ENCODE assay signal across 1 cellular context in the genomic region with DNA sequence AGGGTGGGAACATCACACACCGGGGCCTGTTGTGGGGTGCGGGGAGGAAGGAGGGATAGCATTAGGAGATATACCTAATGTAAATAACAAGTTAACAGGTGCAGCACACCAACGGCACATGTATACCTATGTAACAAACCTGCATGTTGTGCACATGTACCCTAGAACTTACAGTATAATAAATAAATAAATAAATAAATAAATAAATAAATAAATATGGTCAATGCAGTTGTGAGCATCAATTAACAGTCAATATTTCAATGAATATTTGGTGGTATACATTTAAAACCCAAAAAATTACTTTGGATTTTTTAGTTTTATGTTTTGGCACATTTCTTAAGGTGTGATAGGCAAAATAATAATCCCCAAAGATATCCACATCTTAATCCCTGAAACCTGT.
TF ChIP-seq lines count a peak whose summit lies in the region.

No MANE protein-coding gene starts in this region.

TF ChIP-seq in HEK293, 187 proteins besides CTCF, POLR2A, EP300 and RAD21 (continued from another document and continues in another):
- TF ChIP-seq, protein P1, sequence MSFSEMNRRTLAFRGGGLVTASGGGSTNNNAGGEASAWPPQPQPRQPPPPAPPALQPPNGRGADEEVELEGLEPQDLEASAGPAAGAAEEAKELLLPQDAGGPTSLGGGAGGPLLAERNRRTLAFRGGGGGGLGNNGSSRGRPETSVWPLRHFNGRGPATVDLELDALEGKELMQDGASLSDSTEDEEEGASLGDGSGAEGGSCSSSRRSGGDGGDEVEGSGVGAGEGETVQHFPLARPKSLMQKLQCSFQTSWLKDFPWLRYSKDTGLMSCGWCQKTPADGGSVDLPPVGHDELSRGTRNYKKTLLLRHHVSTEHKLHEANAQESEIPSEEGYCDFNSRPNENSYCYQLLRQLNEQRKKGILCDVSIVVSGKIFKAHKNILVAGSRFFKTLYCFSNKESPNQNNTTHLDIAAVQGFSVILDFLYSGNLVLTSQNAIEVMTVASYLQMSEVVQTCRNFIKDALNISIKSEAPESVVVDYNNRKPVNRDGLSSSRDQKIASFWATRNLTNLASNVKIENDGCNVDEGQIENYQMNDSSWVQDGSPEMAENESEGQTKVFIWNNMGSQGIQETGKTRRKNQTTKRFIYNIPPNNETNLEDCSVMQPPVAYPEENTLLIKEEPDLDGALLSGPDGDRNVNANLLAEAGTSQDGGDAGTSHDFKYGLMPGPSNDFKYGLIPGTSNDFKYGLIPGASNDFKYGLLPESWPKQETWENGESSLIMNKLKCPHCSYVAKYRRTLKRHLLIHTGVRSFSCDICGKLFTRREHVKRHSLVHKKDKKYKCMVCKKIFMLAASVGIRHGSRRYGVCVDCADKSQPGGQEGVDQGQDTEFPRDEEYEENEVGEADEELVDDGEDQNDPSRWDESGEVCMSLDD (tag by site-specific recombination; IDR thresholded peaks at IDR 0.05), result no peak
- TF ChIP-seq GLIS1 (tag by site-specific recombination; IDR thresholded peaks at IDR 0.05) (no peak), KLF8 (tag by site-specific recombination; IDR thresholded peaks at IDR 0.05) (no peak), ZNF596 (tag by site-specific recombination; IDR thresholded peaks at IDR 0.05) (no peak), KLF10 (tag by site-specific recombination; IDR thresholded peaks at IDR 0.05) (no peak), OVOL3 (tag by site-specific recombination; IDR thresholded peaks at IDR 0.05) (no peak), ZNF223 (tag by site-specific recombination; IDR thresholded peaks at IDR 0.05) (0 out of 2 replicates have a peak, but pooled peaks have one; percentile 29), ZNF473 (tag by site-specific recombination; IDR thresholded peaks at IDR 0.05) (no peak), MZF1 (tag by site-specific recombination; IDR thresholded peaks at IDR 0.05; ENCODE audit: borderline replicate concordance) (peak; percentile 41; the same call in 1 of the 2 replicates), ZFHX2 (tag by site-specific recombination; conservative IDR thresholded peaks at IDR 0.05) (no peak), GLI2 (tag by site-specific recombination; IDR thresholded peaks at IDR 0.05; ENCODE audit: borderline replicate concordance, low read depth) (peak; percentile 48; the same call in 1 of the 2 replicates), TRIM28 (IDR thresholded peaks at IDR 0.05; ENCODE audit: borderline replicate concordance, low read length) (no peak), ZNF146 (tag by site-specific recombination; IDR thresholded peaks at IDR 0.05) (no peak), ZXDB (tag by site-specific recombination; IDR thresholded peaks at IDR 0.05) (peak; percentile 66), ZNF423 (tag by site-specific recombination; IDR thresholded peaks at IDR 0.05) (no peak), SP7 (tag by site-specific recombination; IDR thresholded peaks at IDR 0.05) (no peak), GLIS2 (tag by site-specific recombination; IDR thresholded peaks at IDR 0.05) (no peak), ZNF843 (tag by site-specific recombination; IDR thresholded peaks at IDR 0.05) (no peak), ZNF302 (tag by site-specific recombination; IDR thresholded peaks at IDR 0.05; ENCODE audit: low read depth) (no peak), ZNF76 (tag by site-specific recombination; IDR thresholded peaks at IDR 0.05; ENCODE audit: borderline replicate concordance, low read depth) (no peak), ZNF623 (tag by site-specific recombination; IDR thresholded peaks at IDR 0.05) (peak; percentile 77), ZBTB7A (tag by site-specific recombination; IDR thresholded peaks at IDR 0.05; ENCODE audit: low read depth) (no peak), SP2 (tag by site-specific recombination; IDR thresholded peaks at IDR 0.05) (no peak), ZNF16 (tag by site-specific recombination; IDR thresholded peaks at IDR 0.05; ENCODE audit: low read depth) (no peak), ZNF571 (tag by site-specific recombination; IDR thresholded peaks at IDR 0.05) (no peak), ZNF341 (tag by site-specific recombination; IDR thresholded peaks at IDR 0.05; ENCODE audit: low read depth) (peak; percentile 29; the same call in 1 of the 2 replicates), ZNF266 (tag by site-specific recombination; IDR thresholded peaks at IDR 0.05; ENCODE audit: low read depth) (peak; percentile 88), ZNF768 (tag by site-specific recombination; IDR thresholded peaks at IDR 0.05) (no peak), ZNF501 (tag by site-specific recombination; IDR thresholded peaks at IDR 0.05) (no peak), ZNF830 (tag by site-specific recombination; IDR thresholded peaks at IDR 0.05; ENCODE audit: low read depth) (no peak)
- TF ChIP-seq, protein P2, sequence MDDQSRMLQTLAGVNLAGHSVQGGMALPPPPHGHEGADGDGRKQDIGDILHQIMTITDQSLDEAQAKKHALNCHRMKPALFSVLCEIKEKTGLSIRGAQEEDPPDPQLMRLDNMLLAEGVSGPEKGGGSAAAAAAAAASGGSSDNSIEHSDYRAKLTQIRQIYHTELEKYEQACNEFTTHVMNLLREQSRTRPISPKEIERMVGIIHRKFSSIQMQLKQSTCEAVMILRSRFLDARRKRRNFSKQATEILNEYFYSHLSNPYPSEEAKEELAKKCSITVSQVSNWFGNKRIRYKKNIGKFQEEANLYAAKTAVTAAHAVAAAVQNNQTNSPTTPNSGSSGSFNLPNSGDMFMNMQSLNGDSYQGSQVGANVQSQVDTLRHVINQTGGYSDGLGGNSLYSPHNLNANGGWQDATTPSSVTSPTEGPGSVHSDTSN (CRISPR knock-in tag; IDR thresholded peaks at IDR 0.05), result no peak
- TF ChIP-seq, protein P3, sequence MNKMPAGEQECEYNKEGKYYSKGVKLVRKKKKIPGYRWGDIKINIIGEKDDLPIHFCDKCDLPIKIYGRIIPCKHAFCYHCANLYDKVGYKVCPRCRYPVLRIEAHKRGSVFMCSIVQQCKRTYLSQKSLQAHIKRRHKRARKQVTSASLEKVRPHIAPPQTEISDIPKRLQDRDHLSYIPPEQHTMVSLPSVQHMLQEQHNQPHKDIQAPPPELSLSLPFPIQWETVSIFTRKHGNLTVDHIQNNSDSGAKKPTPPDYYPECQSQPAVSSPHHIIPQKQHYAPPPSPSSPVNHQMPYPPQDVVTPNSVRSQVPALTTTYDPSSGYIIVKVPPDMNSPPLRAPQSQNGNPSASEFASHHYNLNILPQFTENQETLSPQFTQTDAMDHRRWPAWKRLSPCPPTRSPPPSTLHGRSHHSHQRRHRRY (tag by site-specific recombination; IDR thresholded peaks at IDR 0.05), result no peak
- TF ChIP-seq, protein P4, sequence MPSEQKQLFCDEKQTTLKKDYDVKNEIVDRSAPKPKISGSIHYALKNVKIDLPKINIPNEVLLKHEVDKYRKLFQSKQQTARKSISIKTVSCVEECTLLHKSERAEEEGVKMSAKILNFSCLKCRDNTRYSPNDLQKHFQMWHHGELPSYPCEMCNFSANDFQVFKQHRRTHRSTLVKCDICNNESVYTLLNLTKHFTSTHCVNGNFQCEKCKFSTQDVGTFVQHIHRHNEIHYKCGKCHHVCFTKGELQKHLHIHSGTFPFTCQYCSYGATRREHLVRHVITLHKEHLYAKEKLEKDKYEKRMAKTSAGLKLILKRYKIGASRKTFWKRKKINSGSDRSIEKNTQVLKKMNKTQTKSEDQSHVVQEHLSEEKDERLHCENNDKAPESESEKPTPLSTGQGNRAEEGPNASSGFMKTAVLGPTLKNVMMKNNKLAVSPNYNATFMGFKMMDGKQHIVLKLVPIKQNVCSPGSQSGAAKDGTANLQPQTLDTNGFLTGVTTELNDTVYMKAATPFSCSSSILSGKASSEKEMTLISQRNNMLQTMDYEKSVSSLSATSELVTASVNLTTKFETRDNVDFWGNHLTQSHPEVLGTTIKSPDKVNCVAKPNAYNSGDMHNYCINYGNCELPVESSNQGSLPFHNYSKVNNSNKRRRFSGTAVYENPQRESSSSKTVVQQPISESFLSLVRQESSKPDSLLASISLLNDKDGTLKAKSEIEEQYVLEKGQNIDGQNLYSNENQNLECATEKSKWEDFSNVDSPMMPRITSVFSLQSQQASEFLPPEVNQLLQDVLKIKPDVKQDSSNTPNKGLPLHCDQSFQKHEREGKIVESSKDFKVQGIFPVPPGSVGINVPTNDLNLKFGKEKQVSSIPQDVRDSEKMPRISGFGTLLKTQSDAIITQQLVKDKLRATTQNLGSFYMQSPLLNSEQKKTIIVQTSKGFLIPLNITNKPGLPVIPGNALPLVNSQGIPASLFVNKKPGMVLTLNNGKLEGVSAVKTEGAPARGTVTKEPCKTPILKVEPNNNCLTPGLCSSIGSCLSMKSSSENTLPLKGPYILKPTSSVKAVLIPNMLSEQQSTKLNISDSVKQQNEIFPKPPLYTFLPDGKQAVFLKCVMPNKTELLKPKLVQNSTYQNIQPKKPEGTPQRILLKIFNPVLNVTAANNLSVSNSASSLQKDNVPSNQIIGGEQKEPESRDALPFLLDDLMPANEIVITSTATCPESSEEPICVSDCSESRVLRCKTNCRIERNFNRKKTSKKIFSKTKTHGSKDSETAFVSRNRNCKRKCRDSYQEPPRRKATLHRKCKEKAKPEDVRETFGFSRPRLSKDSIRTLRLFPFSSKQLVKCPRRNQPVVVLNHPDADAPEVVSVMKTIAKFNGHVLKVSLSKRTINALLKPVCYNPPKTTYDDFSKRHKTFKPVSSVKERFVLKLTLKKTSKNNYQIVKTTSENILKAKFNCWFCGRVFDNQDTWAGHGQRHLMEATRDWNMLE (tag by site-specific recombination; conservative IDR thresholded peaks at IDR 0.05; ENCODE audit: low read depth), result peak; percentile 87
- TF ChIP-seq, protein P5, sequence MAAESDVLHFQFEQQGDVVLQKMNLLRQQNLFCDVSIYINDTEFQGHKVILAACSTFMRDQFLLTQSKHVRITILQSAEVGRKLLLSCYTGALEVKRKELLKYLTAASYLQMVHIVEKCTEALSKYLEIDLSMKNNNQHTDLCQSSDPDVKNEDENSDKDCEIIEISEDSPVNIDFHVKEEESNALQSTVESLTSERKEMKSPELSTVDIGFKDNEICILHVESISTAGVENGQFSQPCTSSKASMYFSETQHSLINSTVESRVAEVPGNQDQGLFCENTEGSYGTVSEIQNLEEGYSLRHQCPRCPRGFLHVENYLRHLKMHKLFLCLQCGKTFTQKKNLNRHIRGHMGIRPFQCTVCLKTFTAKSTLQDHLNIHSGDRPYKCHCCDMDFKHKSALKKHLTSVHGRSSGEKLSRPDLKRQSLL (tag by site-specific recombination; IDR thresholded peaks at IDR 0.05), result no peak
- TF ChIP-seq, protein P6, sequence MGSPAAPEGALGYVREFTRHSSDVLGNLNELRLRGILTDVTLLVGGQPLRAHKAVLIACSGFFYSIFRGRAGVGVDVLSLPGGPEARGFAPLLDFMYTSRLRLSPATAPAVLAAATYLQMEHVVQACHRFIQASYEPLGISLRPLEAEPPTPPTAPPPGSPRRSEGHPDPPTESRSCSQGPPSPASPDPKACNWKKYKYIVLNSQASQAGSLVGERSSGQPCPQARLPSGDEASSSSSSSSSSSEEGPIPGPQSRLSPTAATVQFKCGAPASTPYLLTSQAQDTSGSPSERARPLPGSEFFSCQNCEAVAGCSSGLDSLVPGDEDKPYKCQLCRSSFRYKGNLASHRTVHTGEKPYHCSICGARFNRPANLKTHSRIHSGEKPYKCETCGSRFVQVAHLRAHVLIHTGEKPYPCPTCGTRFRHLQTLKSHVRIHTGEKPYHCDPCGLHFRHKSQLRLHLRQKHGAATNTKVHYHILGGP (tag by site-specific recombination; IDR thresholded peaks at IDR 0.05), result no peak
- TF ChIP-seq, protein P7, sequence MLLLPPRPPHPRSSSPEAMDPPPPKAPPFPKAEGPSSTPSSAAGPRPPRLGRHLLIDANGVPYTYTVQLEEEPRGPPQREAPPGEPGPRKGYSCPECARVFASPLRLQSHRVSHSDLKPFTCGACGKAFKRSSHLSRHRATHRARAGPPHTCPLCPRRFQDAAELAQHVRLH (tag by site-specific recombination; IDR thresholded peaks at IDR 0.05), result peak; percentile 51; the same call in 1 of the 2 replicates
- TF ChIP-seq, protein P8, sequence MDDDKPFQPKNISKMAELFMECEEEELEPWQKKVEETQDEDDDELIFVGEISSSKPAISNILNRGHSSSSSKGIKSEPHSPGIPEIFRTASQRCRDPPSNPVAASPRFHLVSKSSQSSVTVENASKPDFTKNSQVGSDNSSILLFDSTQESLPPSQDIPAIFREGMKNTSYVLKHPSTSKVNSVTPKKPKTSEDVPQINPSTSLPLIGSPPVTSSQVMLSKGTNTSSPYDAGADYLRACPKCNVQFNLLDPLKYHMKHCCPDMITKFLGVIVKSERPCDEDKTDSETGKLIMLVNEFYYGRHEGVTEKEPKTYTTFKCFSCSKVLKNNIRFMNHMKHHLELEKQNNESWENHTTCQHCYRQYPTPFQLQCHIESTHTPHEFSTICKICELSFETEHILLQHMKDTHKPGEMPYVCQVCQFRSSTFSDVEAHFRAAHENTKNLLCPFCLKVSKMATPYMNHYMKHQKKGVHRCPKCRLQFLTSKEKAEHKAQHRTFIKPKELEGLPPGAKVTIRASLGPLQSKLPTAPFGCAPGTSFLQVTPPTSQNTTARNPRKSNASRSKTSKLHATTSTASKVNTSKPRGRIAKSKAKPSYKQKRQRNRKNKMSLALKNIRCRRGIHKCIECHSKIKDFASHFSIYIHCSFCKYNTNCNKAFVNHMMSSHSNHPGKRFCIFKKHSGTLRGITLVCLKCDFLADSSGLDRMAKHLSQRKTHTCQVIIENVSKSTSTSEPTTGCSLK (tag by site-specific recombination; IDR thresholded peaks at IDR 0.05), result no peak
- TF ChIP-seq, protein P9, sequence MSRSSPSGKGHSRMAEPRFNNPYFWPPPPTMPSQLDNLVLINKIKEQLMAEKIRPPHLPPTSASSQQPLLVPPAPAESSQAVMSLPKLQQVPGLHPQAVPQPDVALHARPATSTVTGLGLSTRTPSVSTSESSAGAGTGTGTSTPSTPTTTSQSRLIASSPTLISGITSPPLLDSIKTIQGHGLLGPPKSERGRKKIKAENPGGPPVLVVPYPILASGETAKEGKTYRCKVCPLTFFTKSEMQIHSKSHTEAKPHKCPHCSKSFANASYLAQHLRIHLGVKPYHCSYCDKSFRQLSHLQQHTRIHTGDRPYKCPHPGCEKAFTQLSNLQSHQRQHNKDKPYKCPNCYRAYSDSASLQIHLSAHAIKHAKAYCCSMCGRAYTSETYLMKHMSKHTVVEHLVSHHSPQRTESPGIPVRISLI (tag by site-specific recombination; IDR thresholded peaks at IDR 0.05), result no peak
- TF ChIP-seq, protein P10, sequence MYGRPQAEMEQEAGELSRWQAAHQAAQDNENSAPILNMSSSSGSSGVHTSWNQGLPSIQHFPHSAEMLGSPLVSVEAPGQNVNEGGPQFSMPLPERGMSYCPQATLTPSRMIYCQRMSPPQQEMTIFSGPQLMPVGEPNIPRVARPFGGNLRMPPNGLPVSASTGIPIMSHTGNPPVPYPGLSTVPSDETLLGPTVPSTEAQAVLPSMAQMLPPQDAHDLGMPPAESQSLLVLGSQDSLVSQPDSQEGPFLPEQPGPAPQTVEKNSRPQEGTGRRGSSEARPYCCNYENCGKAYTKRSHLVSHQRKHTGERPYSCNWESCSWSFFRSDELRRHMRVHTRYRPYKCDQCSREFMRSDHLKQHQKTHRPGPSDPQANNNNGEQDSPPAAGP (tag by site-specific recombination; IDR thresholded peaks at IDR 0.05), result no peak
- TF ChIP-seq, protein P11, sequence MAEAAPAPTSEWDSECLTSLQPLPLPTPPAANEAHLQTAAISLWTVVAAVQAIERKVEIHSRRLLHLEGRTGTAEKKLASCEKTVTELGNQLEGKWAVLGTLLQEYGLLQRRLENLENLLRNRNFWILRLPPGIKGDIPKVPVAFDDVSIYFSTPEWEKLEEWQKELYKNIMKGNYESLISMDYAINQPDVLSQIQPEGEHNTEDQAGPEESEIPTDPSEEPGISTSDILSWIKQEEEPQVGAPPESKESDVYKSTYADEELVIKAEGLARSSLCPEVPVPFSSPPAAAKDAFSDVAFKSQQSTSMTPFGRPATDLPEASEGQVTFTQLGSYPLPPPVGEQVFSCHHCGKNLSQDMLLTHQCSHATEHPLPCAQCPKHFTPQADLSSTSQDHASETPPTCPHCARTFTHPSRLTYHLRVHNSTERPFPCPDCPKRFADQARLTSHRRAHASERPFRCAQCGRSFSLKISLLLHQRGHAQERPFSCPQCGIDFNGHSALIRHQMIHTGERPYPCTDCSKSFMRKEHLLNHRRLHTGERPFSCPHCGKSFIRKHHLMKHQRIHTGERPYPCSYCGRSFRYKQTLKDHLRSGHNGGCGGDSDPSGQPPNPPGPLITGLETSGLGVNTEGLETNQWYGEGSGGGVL (tag by site-specific recombination; IDR thresholded peaks at IDR 0.05), result no peak
